28 cellular contexts compared by ENCODE assay signal in the genomic region with DNA sequence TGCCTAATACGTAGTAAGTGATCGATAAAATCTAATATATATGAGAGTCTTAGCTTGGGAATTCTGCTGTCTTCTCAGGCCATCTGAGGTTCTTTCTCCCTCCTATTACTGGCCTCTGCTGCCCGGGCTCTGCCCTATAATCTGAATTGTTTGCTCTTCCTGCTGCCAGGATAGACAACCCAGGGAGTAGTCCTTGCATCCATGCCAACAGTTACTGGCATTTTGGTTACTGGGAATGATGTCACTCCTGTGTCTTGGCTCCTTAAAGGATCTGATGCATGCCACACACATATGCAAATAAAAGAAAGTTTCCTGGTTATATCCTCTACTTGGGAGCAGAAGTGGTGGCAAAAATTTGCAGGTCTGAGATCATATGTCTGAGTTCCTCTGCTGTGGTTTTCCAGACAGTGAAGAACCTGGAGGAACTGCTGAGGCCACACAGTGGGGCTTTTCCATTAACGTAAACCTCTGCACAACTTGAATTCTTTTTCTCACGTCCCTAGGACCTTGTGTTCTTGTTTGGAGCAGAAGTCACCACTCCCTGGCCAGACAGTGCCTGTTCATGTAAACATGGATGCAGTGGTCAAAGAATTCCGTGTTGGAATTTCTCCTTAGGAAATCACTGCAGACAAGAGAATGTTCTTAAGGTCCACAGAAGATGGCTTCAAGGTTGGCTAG.
DNase-seq lines count a peak whose midpoint lies in the region; ATAC-seq, FAIRE-seq and TF ChIP-seq lines count a peak whose summit lies in the region.
"Had no signal": no experiment of that assay in that cellular context is flagged by ENCODE, and none has a peak within 500 bp of the region (broad histone marks: within the 10 kb centered on the region; RNA-seq: fewer than 3 reads in every experiment).

No MANE protein-coding gene starts in this region.

- H3K9me3 ChIP-seq in PC-3 (ENCODE audit: low read length) (no peaks in the 10 kb centered on the region), small intestine (ENCODE audit: control insufficient read depth, low read depth) (no peaks in the 10 kb centered on the region), vagina (no peaks in the 10 kb centered on the region)
- H3K9me3 ChIP-seq: esophagus muscularis mucosa, heart left ventricle, ovary, right atrium auricular region, tibial nerve had no signal

- peaks cover 1% of the 10 kb centered on the region for H3F3A ChIP-seq in PC-3 (ENCODE audit: low read length, unreplicated experiment)

- peak overlapping the region; percentile 38 for H3K9ac ChIP-seq in PC-3 (ENCODE audit: low read length)
- H3K9ac ChIP-seq: BLaER1 had no signal

- H3K4me1 ChIP-seq in PC-3 (ENCODE audit: insufficient read depth, low read length) (peaks cover 42% of the 10 kb centered on the region), small intestine (ENCODE audit: control insufficient read depth in 2 of 2, insufficient read depth in 1 of 2, low read depth in 1 of 2, low read length in 1 of 2) (peaks cover 0 to 4% of the 10 kb centered on the region in 2 donors), vagina (no peaks in the 10 kb centered on the region)
- H3K4me1 ChIP-seq: esophagus muscularis mucosa had no signal

- 67 to 75% (median 71%) methylated on average over 6 of the region's 6 CpGs for WGBS in small intestine, 3 donors

- peak; percentile 70 for ATAC-seq in PC-3
- ATAC-seq: GM23338; heart left ventricle; natural killer cell treated with Interleukin-12 subunit alpha and Interleukin-12 subunit beta and Interleukin-15 and Interleukin-18, amount 100 ng/mL, for 72 hours had no signal

- peak overlapping the region; percentile 34 for H3K4me2 ChIP-seq in PC-3 (ENCODE audit: low read length)
- H3K4me2 ChIP-seq: BLaER1, GM23338, PC-9 had no signal

- peaks cover 5 to 13% (median 9%) of the 10 kb centered on the region in 3 donors for H3K27me3 Mint-ChIP-seq in CD14-positive monocyte (ENCODE audit: low read depth in 3 of 3)
- H3K27me3 Mint-ChIP-seq: activated CD4-positive, alpha-beta T cell treated with anti-CD3 and anti-CD28 coated beads, Interleukin-2, amount 10 ng/mL, durations not matched to agents 24 days and 14 days; natural killer cell treated with Interleukin-12 subunit alpha and Interleukin-12 subunit beta and Interleukin-15 and Interleukin-18, amount 100 ng/mL, for 72 hours had no signal

- POLR2A ChIA-PET in PC-3 (lab: Charles Lee; ENCODE audit: unreplicated experiment), result interaction anchor here (0.5 to 0.8 kb wide), 2 partner anchors 228 to 320 kb away, joined by 5 to 10 read pairs; a partner anchor contains a TSS

- peak overlapping the region; percentile 89 for H3K27ac ChIP-seq in PC-3 (ENCODE audit: low read length)
- no peak overlapping the region for H3K27ac ChIP-seq in small intestine (ENCODE audit: low read depth in 1 of 2, low read length in 1 of 2)
- H3K27ac ChIP-seq in vagina, result no peak overlapping the region
- H3K27ac ChIP-seq: BLaER1, esophagus muscularis mucosa, heart left ventricle, ovary, PC-9, right atrium auricular region, tibial nerve had no signal

- H2AFZ ChIP-seq in PC-3 (ENCODE audit: low read length), result 0 out of 2 replicates have a peak overlapping the region, but pooled peaks have one; percentile 3
- H2AFZ ChIP-seq: GM23338, PC-9 had no signal

- no peak overlapping the region for H3K4me3 Mint-ChIP-seq in CD14-positive monocyte
- H3K4me3 Mint-ChIP-seq: activated CD4-positive, alpha-beta T cell treated with anti-CD3 and anti-CD28 coated beads, Interleukin-2, amount 10 ng/mL, durations not matched to agents 24 days and 14 days; GM23338; IgD-negative memory B cell; natural killer cell treated with Interleukin-12 subunit alpha and Interleukin-12 subunit beta and Interleukin-15 and Interleukin-18, amount 100 ng/mL, for 72 hours; stimulated activated naive CD8-positive, alpha-beta T cell treated with anti-CD3 and anti-CD28 coated beads, Interleukin-15, Interleukin-2, amounts not matched to agents 100 ng/mL and 50 ng/mL, for 24 hours had no signal

- DNase-seq in H4 (ENCODE audit: low spot score) (peak; percentile 66), PC-3 (peak; percentile 97), fibroblast of peridontal ligament (ENCODE audit: extremely low read depth) (peak; percentile 56), small intestine (peak; percentile 10), KG1 (lab: John Stamatoyannopoulos, UW) (no peak), CD14-positive monocyte (ENCODE audit: low spot score) (no peak), vagina (ENCODE audit: extremely low spot score in 2 of 2) (no peak), GM19240 (ENCODE audit: insufficient read length, low spot score) (no peak)
- DNase-seq: activated CD4-positive, alpha-beta T cell treated with anti-CD3 and anti-CD28 coated beads, Interleukin-2, amount 10 ng/mL, durations not matched to agents 24 days and 14 days; activated naive CD4-positive, alpha-beta T cell treated with anti-CD3 and anti-CD28 coated beads, Interleukin-2, amount 50 U/mL, for 16 hours; effector memory CD4-positive, alpha-beta T cell; EL; heart left ventricle; midbrain; NCI-H146; NCI-H82; ovary; PC-9; T-helper 2 cell had no signal

- no peak for TF ChIP-seq CTCF in PC-3 (conservative IDR thresholded peaks at IDR 0.05; ENCODE audit: low read depth, low read length)
- TF ChIP-seq CTCF in CD14-positive monocyte (IDR thresholded peaks at IDR 0.05), result no peak
- TF ChIP-seq CTCF in vagina (IDR thresholded peaks at IDR 0.05), result no peak

- no peaks in the 10 kb centered on the region for H4K20me1 ChIP-seq in PC-3 (ENCODE audit: low read length)
- H4K20me1 ChIP-seq: BLaER1 had no signal

- H3K36me3 Mint-ChIP-seq in CD14-positive monocyte, result no peaks in the 10 kb centered on the region
- H3K36me3 Mint-ChIP-seq: IgD-negative memory B cell; natural killer cell treated with Interleukin-12 subunit alpha and Interleukin-12 subunit beta and Interleukin-15 and Interleukin-18, amount 100 ng/mL, for 72 hours had no signal

- H3K4me3 ChIP-seq in PC-3 (ENCODE audit: low read length) (no peak overlapping the region), small intestine (ENCODE audit: low read depth in 1 of 2, low read length in 2 of 2) (no peak overlapping the region), vagina (no peak overlapping the region)
- H3K4me3 ChIP-seq: BLaER1, esophagus muscularis mucosa, GM23338, heart left ventricle, ovary, PC-9, right atrium auricular region, tibial nerve had no signal

- no peaks in the 10 kb centered on the region for H3K36me3 ChIP-seq in PC-3 (ENCODE audit: low read depth, low read length)
- no peaks in the 10 kb centered on the region for H3K36me3 ChIP-seq in small intestine (ENCODE audit: control insufficient read depth in 2 of 2, insufficient read depth in 2 of 2, low read length in 2 of 2)
- H3K36me3 ChIP-seq in vagina, result no peaks in the 10 kb centered on the region
- H3K36me3 ChIP-seq: BLaER1, esophagus muscularis mucosa, heart left ventricle, ovary, right atrium auricular region, tibial nerve had no signal

- H3K27me3 ChIP-seq in PC-3 (ENCODE audit: low read length), result no peaks in the 10 kb centered on the region
- H3K27me3 ChIP-seq in small intestine (ENCODE audit: control insufficient read depth in 2 of 2, insufficient read depth in 2 of 2, low read length in 2 of 2), result no peaks in the 10 kb centered on the region
- no peaks in the 10 kb centered on the region for H3K27me3 ChIP-seq in vagina
- H3K27me3 ChIP-seq: BLaER1, esophagus muscularis mucosa, ovary, right atrium auricular region, tibial nerve had no signal

- CTCF ChIA-PET in PC-3 (lab: Charles Lee), result no interaction called here

- no peaks in the 10 kb centered on the region for H3K9me2 ChIP-seq in PC-3 (replicated peaks; ENCODE audit: low read length)

- intact Hi-C loops in PC-3 (cut with micrococcal nuclease), result loop anchor here (1.0 to 5.0 kb wide), 9 partner anchors 57 to 753 kb away; a partner anchor contains a TSS
- intact Hi-C loops in CD14-positive monocyte (cut with micrococcal nuclease), result no loop called here
- intact Hi-C loops in vagina (cut with DNase I), result no loop called here

- no peaks in the 10 kb centered on the region for H3K79me2 ChIP-seq in PC-3 (ENCODE audit: low read length)

- no peaks in the 10 kb centered on the region for H3K4me1 Mint-ChIP-seq in CD14-positive monocyte
- H3K4me1 Mint-ChIP-seq: activated CD4-positive, alpha-beta T cell treated with anti-CD3 and anti-CD28 coated beads, Interleukin-2, amount 10 ng/mL, durations not matched to agents 24 days and 14 days; GM23338 had no signal

- H3K9me3 Mint-ChIP-seq in CD14-positive monocyte, result peaks cover 0 to 7% (median 1%) of the 10 kb centered on the region in 7 donors
- H3K9me3 Mint-ChIP-seq: activated CD4-positive, alpha-beta T cell treated with anti-CD3 and anti-CD28 coated beads, Interleukin-2, amount 10 ng/mL, durations not matched to agents 24 days and 14 days; GM23338; stimulated activated naive CD8-positive, alpha-beta T cell treated with anti-CD3 and anti-CD28 coated beads, Interleukin-15, Interleukin-2, amounts not matched to agents 100 ng/mL and 50 ng/mL, for 24 hours had no signal

- BruUV-seq in PC-3 (replicated peaks; lab: Mats Ljungman, UMichigan), result no TSS peak

- no peak overlapping the region for H3K27ac Mint-ChIP-seq in CD14-positive monocyte
- H3K27ac Mint-ChIP-seq: activated CD4-positive, alpha-beta T cell treated with anti-CD3 and anti-CD28 coated beads, Interleukin-2, amount 10 ng/mL, durations not matched to agents 24 days and 14 days; GM23338; IgD-negative memory B cell; natural killer cell treated with Interleukin-12 subunit alpha and Interleukin-12 subunit beta and Interleukin-15 and Interleukin-18, amount 100 ng/mL, for 72 hours; stimulated activated naive CD8-positive, alpha-beta T cell treated with anti-CD3 and anti-CD28 coated beads, Interleukin-15, Interleukin-2, amounts not matched to agents 100 ng/mL and 50 ng/mL, for 24 hours had no signal

- no peak for TF ChIP-seq POLR2A in vagina (IDR thresholded peaks at IDR 0.05)

- no peak for FAIRE-seq in small intestine (lab: Jason Lieb, UNC)
- FAIRE-seq: astrocyte had no signal

Comparison
In these comparisons a context has a peak if more than half of its experiments do, and no peak if none do; other contexts are left out.
1. DNase-seq: peak in H4 (single experiment), PC-3 (single experiment), fibroblast of peridontal ligament (single experiment) and small intestine (single experiment); none in KG1 (single experiment), CD14-positive monocyte (single experiment), vagina (0 of 2) and GM19240 (single experiment).